20 cellular contexts compared by ENCODE assay signal in genomic region chr17:74925242-74925641, GRCh38. TPM values are rescaled to one million over a fixed set of nuclear protein-coding genes. Genes with fewer than 3 reads are reported as not detected.
DNase-seq lines count a peak whose midpoint lies in the region; ATAC-seq and TF ChIP-seq lines count a peak whose summit lies in the region.
"Had no signal": no experiment of that assay in that cellular context is flagged by ENCODE, and none has a peak within 500 bp of the region (broad histone marks: within the 10 kb centered on the region; RNA-seq: fewer than 3 reads in every experiment).

No MANE protein-coding gene starts in this region.

- no peak overlapping the region for H3K9ac ChIP-seq in endodermal cell (ENCODE audit: extremely low read depth, low read length, poor library complexity, severe bottlenecking)
- H3K9ac ChIP-seq: KMS-11 had no signal

- 91 to 93% methylated on average over 2 to 3 of the region's 3 CpGs for WGBS in endodermal cell (ENCODE audit: insufficient coverage in 1 of 2, insufficient read length in 1 of 2), 2 experiments

- H3K27me3 Mint-ChIP-seq in brain (peaks cover 87% of the 10 kb centered on the region), naive B cell (peaks cover 34 to 96% (median 82%) of the 10 kb centered on the region in 3 donors), endodermal cell (ENCODE audit: insufficient read depth) (peaks cover 89% of the 10 kb centered on the region)

- no peak for ATAC-seq in naive B cell (ENCODE audit: low read depth in 2 of 2)
- no peak for ATAC-seq in GM21423 (IDR thresholded peaks at IDR 0.05; ENCODE audit: unreplicated experiment)
- ATAC-seq: A549 had no signal

- H3K4me1 Mint-ChIP-seq in brain, result peaks cover 14% of the 10 kb centered on the region
- H3K4me1 Mint-ChIP-seq in naive B cell, result peaks cover 13 to 17% (median 17%) of the 10 kb centered on the region in 3 donors
- peaks cover 2% of the 10 kb centered on the region for H3K4me1 Mint-ChIP-seq in endodermal cell

- POLR2A ChIA-PET in HEK293 (lab: Yijun Ruan, JAX), result interaction anchor here (0.7 to 1.4 kb wide), 3 partner anchors 47 to 364 kb away, joined by 3 to 4 read pairs (median 3); partner anchors contain the start of genes FDXR and SLC25A19

- H3K4me3 Mint-ChIP-seq in brain (peak overlapping the region in 3 of 5 experiments; percentile 9 to 74 (median 71)), naive B cell (peak overlapping the region in 5 of 8 donors; percentile 19 to 75 (median 45)), endodermal cell (no peak overlapping the region)
- H3K4me3 Mint-ChIP-seq: HFFc6 had no signal

- H3K9me3 Mint-ChIP-seq in brain, result peaks cover 0 to 7% (median 0%) of the 10 kb centered on the region in 5 experiments
- peaks cover 0 to 2% (median 0%) of the 10 kb centered on the region in 7 donors for H3K9me3 Mint-ChIP-seq in naive B cell
- no peaks in the 10 kb centered on the region for H3K9me3 Mint-ChIP-seq in endodermal cell
- H3K9me3 Mint-ChIP-seq: CD8-positive, alpha-beta memory T cell; HFFc6; IgD-negative memory B cell had no signal

- H3K4me1 ChIP-seq in HEK293 (ENCODE audit: control insufficient read depth, insufficient read depth, low read length) (no peaks in the 10 kb centered on the region), endodermal cell (ENCODE audit: control insufficient read depth, insufficient read depth, low read length) (no peaks in the 10 kb centered on the region)
- H3K4me1 ChIP-seq: HAP-1 had no signal

- no peaks in the 10 kb centered on the region for H3K9me3 ChIP-seq in HEK293 (ENCODE audit: control insufficient read depth, insufficient read depth, low read depth, low read length)
- H3K9me3 ChIP-seq in endodermal cell (ENCODE audit: control insufficient read depth, low read length), result no peaks in the 10 kb centered on the region
- H3K9me3 ChIP-seq: A549, Caco-2, HAP-1 had no signal

- H3K4me3 ChIP-seq in HEK293 (ENCODE audit: low read depth, low read length) (no peak overlapping the region), endodermal cell (ENCODE audit: low read length) (no peak overlapping the region)
- H3K4me3 ChIP-seq: A549, HAP-1 had no signal

- peaks cover 78% of the 10 kb centered on the region for H3K27me3 ChIP-seq in endodermal cell (ENCODE audit: control insufficient read depth, insufficient read depth, low read length, poor library complexity, severe bottlenecking)

- H3K36me3 ChIP-seq in HEK293 (ENCODE audit: control insufficient read depth in 2 of 2, insufficient read depth in 1 of 2, low read length in 2 of 2) (peaks cover 0 to 2% of the 10 kb centered on the region in 2 experiments; a peak in 1 of 3 replicates), endodermal cell (ENCODE audit: control insufficient read depth, insufficient read depth, low read length) (no peaks in the 10 kb centered on the region)
- H3K36me3 ChIP-seq: HAP-1 had no signal

- TF ChIP-seq CTCF in HEK293 (tag by site-specific recombination; IDR thresholded peaks at IDR 0.05) (no peak), brain (conservative IDR thresholded peaks at IDR 0.05) (no peak), endodermal cell (conservative IDR thresholded peaks at IDR 0.05) (no peak)

- H3K36me3 Mint-ChIP-seq in brain (no peaks in the 10 kb centered on the region), naive B cell (no peaks in the 10 kb centered on the region), endodermal cell (ENCODE audit: low read depth) (no peaks in the 10 kb centered on the region)
- H3K36me3 Mint-ChIP-seq: CD14-positive monocyte; CD8-positive, alpha-beta memory T cell; IgD-negative memory B cell had no signal

- no peak overlapping the region for H3K27ac ChIP-seq in HEK293 (ENCODE audit: extremely low read depth, low read depth, low read length)
- no peak overlapping the region for H3K27ac ChIP-seq in endodermal cell (ENCODE audit: low read depth, low read length)
- H3K27ac ChIP-seq: A549, KMS-11 had no signal

- DNase-seq in naive B cell (no peak), OCI-M2 (lab: John Stamatoyannopoulos, UW; ENCODE audit: unreplicated experiment) (no peak), amniotic stem cell (lab: John Stamatoyannopoulos, UW) (no peak), endodermal cell (no peak)
- DNase-seq: Caco-2; CD8-positive, alpha-beta memory T cell; GF-D8; GOT3; HFFc6 had no signal

- CTCF ChIA-PET in HEK293 (lab: Yijun Ruan, JAX), result interaction anchor here (0.7 to 6.3 kb wide), 10 partner anchors 12 to 176 kb away, joined by 3 to 69 read pairs (median 3); no protein-coding TSS in a partner anchor

- peak overlapping the region in 1 of 5 experiments; percentile 75 for H3K27ac Mint-ChIP-seq in brain
- H3K27ac Mint-ChIP-seq in naive B cell, result peak overlapping the region in 1 of 6 donors; percentile 64
- H3K27ac Mint-ChIP-seq in endodermal cell, result no peak overlapping the region
- H3K27ac Mint-ChIP-seq: HFFc6, IgD-negative memory B cell had no signal

TF ChIP-seq in HEK293, 187 proteins besides CTCF, POLR2A, EP300 and RAD21 (continues in another document):
- TF ChIP-seq ZNF548 (tag by site-specific recombination; IDR thresholded peaks at IDR 0.05) (no peak), ZFHX2 (tag by site-specific recombination; conservative IDR thresholded peaks at IDR 0.05) (peak; percentile 88), ZNF692 (tag by site-specific recombination; IDR thresholded peaks at IDR 0.05) (no peak), KLF10 (tag by site-specific recombination; IDR thresholded peaks at IDR 0.05) (no peak), ZNF791 (tag by site-specific recombination; IDR thresholded peaks at IDR 0.05) (no peak), ZNF776 (tag by site-specific recombination; IDR thresholded peaks at IDR 0.05; ENCODE audit: borderline replicate concordance) (no peak), ZNF585B (tag by site-specific recombination; IDR thresholded peaks at IDR 0.05) (peak; percentile 71), ZNF560 (tag by site-specific recombination; IDR thresholded peaks at IDR 0.05; ENCODE audit: borderline replicate concordance) (no peak), ZNF366 (tag by site-specific recombination; conservative IDR thresholded peaks at IDR 0.05) (0 out of 2 replicates have a peak, but pooled peaks have one; percentile 13), ELK4 (IDR thresholded peaks at IDR 0.05; ENCODE audit: borderline replicate concordance, low read depth, low read length) (no peak), ZNF510 (tag by site-specific recombination; IDR thresholded peaks at IDR 0.05; ENCODE audit: insufficient replicate concordance) (no peak)
- TF ChIP-seq, protein P1, sequence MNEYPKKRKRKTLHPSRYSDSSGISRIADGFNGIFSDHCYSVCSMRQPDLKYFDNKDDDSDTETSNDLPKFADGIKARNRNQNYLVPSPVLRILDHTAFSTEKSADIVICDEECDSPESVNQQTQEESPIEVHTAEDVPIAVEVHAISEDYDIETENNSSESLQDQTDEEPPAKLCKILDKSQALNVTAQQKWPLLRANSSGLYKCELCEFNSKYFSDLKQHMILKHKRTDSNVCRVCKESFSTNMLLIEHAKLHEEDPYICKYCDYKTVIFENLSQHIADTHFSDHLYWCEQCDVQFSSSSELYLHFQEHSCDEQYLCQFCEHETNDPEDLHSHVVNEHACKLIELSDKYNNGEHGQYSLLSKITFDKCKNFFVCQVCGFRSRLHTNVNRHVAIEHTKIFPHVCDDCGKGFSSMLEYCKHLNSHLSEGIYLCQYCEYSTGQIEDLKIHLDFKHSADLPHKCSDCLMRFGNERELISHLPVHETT (tag by site-specific recombination; IDR thresholded peaks at IDR 0.05), result no peak

RNA-seq across cellular contexts. Expression of gene OTOP2, which starts 1.2 kb away (rescaled TPM):
- polyA plus RNA-seq in brain (ENCODE audit: insufficient read depth, low read depth, low replicate concordance) (not detected), naive B cell (ENCODE audit: low read depth in 6 of 6) (not detected)
- total RNA-seq in endodermal cell, result not detected
- polyA plus RNA-seq in endodermal cell (2013, experiment 1 of 2), result not detected
- not detected for polyA plus RNA-seq in endodermal cell (2013, experiment 2 of 2)
- total RNA-seq: Caco-2; CD8-positive, alpha-beta memory T cell; HFFc6; HT-29 had no signal
- polyA plus RNA-seq: AG04450; BJ; CD14-positive monocyte; CD8-positive, alpha-beta memory T cell; IgD-negative memory B cell had no signal

RNA-seq across cellular contexts. Expression of gene USH1G, which starts 2.2 kb away (rescaled TPM):
- not detected for polyA plus RNA-seq in brain (ENCODE audit: insufficient read depth, low read depth, low replicate concordance)
- polyA plus RNA-seq in naive B cell (ENCODE audit: low read depth in 6 of 6), result not detected
- total RNA-seq in endodermal cell, result under 1 TPM; 0.11 to 0.13 TPM
- 0.32 TPM for polyA plus RNA-seq in endodermal cell (2013, experiment 1 of 2)
- polyA plus RNA-seq in endodermal cell (2013, experiment 2 of 2), result 0.25 TPM
- total RNA-seq: CD8-positive, alpha-beta memory T cell; HFFc6; HT-29 had no signal
- polyA plus RNA-seq: AG04450; BJ; CD14-positive monocyte; CD8-positive, alpha-beta memory T cell; IgD-negative memory B cell had no signal

RNA-seq across cellular contexts. Expression of gene OTOP3, which starts 10.5 kb away (rescaled TPM):
- polyA plus RNA-seq in brain (ENCODE audit: insufficient read depth, low read depth, low replicate concordance) (not detected), naive B cell (ENCODE audit: low read depth in 6 of 6) (not detected)
- total RNA-seq in endodermal cell, result not detected
- not detected for polyA plus RNA-seq in endodermal cell (2013, experiment 1 of 2)
- polyA plus RNA-seq in endodermal cell (2013, experiment 2 of 2), result not detected
- total RNA-seq: Caco-2; CD8-positive, alpha-beta memory T cell; HFFc6; HT-29 had no signal
- polyA plus RNA-seq: A549; AG04450; BJ; CD14-positive monocyte; CD8-positive, alpha-beta memory T cell; IgD-negative memory B cell had no signal

RNA-seq across cellular contexts. Expression of gene FADS6, which starts 31.8 kb away (rescaled TPM):
- 0.39 TPM for polyA plus RNA-seq in brain (ENCODE audit: insufficient read depth, low read depth, low replicate concordance)
- polyA plus RNA-seq in naive B cell (ENCODE audit: low read depth in 6 of 6), result not detected
- total RNA-seq in endodermal cell, result 1 to 10 TPM; 4.7 to 5.7 TPM
- polyA plus RNA-seq in endodermal cell (2013, experiment 1 of 2), result 0.68 TPM
- 0.33 TPM for polyA plus RNA-seq in endodermal cell (2013, experiment 2 of 2)
- total RNA-seq: CD8-positive, alpha-beta memory T cell; HFFc6; HT-29 had no signal
- polyA plus RNA-seq: AG04450; BJ; CD14-positive monocyte; CD8-positive, alpha-beta memory T cell; IgD-negative memory B cell had no signal

RNA-seq across cellular contexts. Expression of gene HID1, which starts 47.3 kb away (rescaled TPM):
- polyA plus RNA-seq in brain (ENCODE audit: insufficient read depth, low read depth, low replicate concordance) (93.8 TPM), naive B cell (ENCODE audit: low read depth in 6 of 6) (under 1 TPM in 2 of 6 donors, not detected in 4; 0.08 to 0.23 TPM)
- total RNA-seq in endodermal cell, result 10 to 100 TPM in 1 of 2 donors, 1 to 10 TPM in 1; 7.6 to 11.4 TPM
- 9.4 TPM for polyA plus RNA-seq in endodermal cell (2013, experiment 1 of 2)
- polyA plus RNA-seq in endodermal cell (2013, experiment 2 of 2), result 7.9 TPM
- polyA plus RNA-seq: CD14-positive monocyte had no signal
